In the genomic region with DNA sequence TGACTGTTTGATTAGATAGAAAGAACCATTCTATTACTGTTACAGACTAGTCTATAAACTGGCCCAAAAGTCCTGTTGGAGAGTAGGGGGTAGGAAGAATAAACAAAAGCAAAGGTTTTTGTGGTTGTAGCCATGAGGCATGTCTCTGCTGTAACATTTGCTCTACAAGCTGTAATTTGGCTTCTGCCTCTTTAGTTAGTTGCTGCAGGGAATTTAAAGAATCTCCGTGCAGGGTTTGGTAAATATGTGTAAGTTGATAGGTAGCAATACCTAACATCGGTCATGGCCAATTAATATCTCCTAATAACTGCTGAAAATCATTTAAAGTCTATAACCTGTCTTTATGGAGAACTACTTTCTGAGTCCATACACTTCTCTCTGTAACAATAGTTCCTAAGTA, we compare ENCODE assay signal across 17 cellular contexts. TPM values are rescaled to one million over a fixed set of nuclear protein-coding genes. Genes with fewer than 3 reads are reported as not detected.
DNase-seq lines count a peak whose midpoint lies in the region; ATAC-seq and TF ChIP-seq lines count a peak whose summit lies in the region.
"Had no signal": no experiment of that assay in that cellular context is flagged by ENCODE, and none has a peak within 500 bp of the region (broad histone marks: within the 10 kb centered on the region; RNA-seq: fewer than 3 reads in every experiment).

No MANE protein-coding gene starts in this region.

- H3K36me3 ChIP-seq in A673 (ENCODE audit: insufficient read depth, low read length, poor library complexity, severe bottlenecking) = no peaks in the 10 kb centered on the region
- H3K36me3 ChIP-seq in GM23248 (ENCODE audit: low read depth) = no peaks in the 10 kb centered on the region
- H3K36me3 ChIP-seq: Peyer's patch had no signal

- no peaks in the 10 kb centered on the region for H4K20me1 ChIP-seq in GM23248 (ENCODE audit: insufficient read depth)

- H3K4me1 Mint-ChIP-seq in natural killer cell = peaks cover 15 to 18% of the 10 kb centered on the region in 2 donors

- POLR2A ChIA-PET in A673 (lab: Charles Lee; ENCODE audit: low non-redundant PET) = no interaction called here
- POLR2A ChIA-PET in GM10248 (lab: Yijun Ruan, JAX) = no interaction called here

- H3K4me1 ChIP-seq in A673 (ENCODE audit: insufficient read depth, low read length, poor library complexity, severe bottlenecking) (peaks cover 27% of the 10 kb centered on the region), GM23248 (ENCODE audit: insufficient read depth) (peaks cover 34% of the 10 kb centered on the region)
- H3K4me1 ChIP-seq: Peyer's patch had no signal

- H3K4me3 ChIP-seq in A673 (ENCODE audit: low read depth, low read length, poor library complexity, severe bottlenecking) = no peak overlapping the region
- H3K4me3 ChIP-seq in GM23248 = no peak overlapping the region
- H3K4me3 ChIP-seq: Peyer's patch had no signal

- H3K27ac Mint-ChIP-seq in natural killer cell = peak overlapping the region; percentile 64 to 76
- H3K27ac Mint-ChIP-seq: CD4-positive, alpha-beta T cell had no signal

- H3K9me3 ChIP-seq in A673 (ENCODE audit: low read depth, low read length, poor library complexity, severe bottlenecking) (no peaks in the 10 kb centered on the region), GM23248 (ENCODE audit: low read depth) (no peaks in the 10 kb centered on the region)
- H3K9me3 ChIP-seq: Peyer's patch had no signal

- no TSS peak for BruUV-seq in A673 (replicated peaks; lab: Mats Ljungman, UMichigan)

- H3F3A ChIP-seq in GM23248 (ENCODE audit: insufficient read depth) = peaks cover 5% of the 10 kb centered on the region; the same call in 1 of the 2 replicates

- H3K36me3 Mint-ChIP-seq in natural killer cell = no peaks in the 10 kb centered on the region

- in situ Hi-C loops in GM23248 (cut with MboI) = no loop called here

- H3K9me3 Mint-ChIP-seq in natural killer cell = peaks cover 2% of the 10 kb centered on the region in 2 donors
- H3K9me3 Mint-ChIP-seq: CD4-positive, alpha-beta T cell had no signal

- H3K4me3 Mint-ChIP-seq in natural killer cell = no peak overlapping the region
- H3K4me3 Mint-ChIP-seq: CD4-positive, alpha-beta T cell had no signal

- no peaks in the 10 kb centered on the region for H3K9me2 ChIP-seq in GM23248 (ENCODE audit: insufficient read depth)

- TF ChIP-seq CTCF in A673 (conservative IDR thresholded peaks at IDR 0.05; ENCODE audit: low read depth, low read length) (no peak), VCaP (conservative IDR thresholded peaks at IDR 0.05) (no peak), natural killer cell (IDR thresholded peaks at IDR 0.05) (no peak), GM10248 (IDR thresholded peaks at IDR 0.05; ENCODE audit: control extremely low read depth, extremely low read depth, low read depth, missing control alignments) (no peak), omental fat pad (IDR thresholded peaks at IDR 0.05) (no peak)

- H3K27ac ChIP-seq in A673 (ENCODE audit: low read depth, low read length, poor library complexity, severe bottlenecking) (peak overlapping the region; percentile 7), GM23248 (no peak overlapping the region), VCaP (peak overlapping the region; percentile 72)
- H3K27ac ChIP-seq: Peyer's patch had no signal

- peak overlapping the region; percentile 58 for H2AFZ ChIP-seq in GM23248

- 73 to 84% methylated on average over 2 of the region's 2 CpGs for WGBS in GM23248 (ENCODE audit: low coverage in 1 of 2, low lambda C conversion rate in 2 of 2, missing lambda C conversion rate in 2 of 2), 2 experiments

- peak overlapping the region; percentile 6 for H3K4me2 ChIP-seq in GM23248 (ENCODE audit: unreplicated experiment)

- CTCF ChIA-PET in A673 (lab: Charles Lee) (interaction anchor here (1.0 to 1.8 kb wide), 7 partner anchors 9 to 335 kb away, joined by 3 to 15 read pairs (median 4); no protein-coding TSS in a partner anchor), GM10248 (lab: Yijun Ruan, JAX) (no interaction called here)

- H3K79me2 ChIP-seq in GM23248 (ENCODE audit: insufficient read depth) = no peaks in the 10 kb centered on the region

- no peaks in the 10 kb centered on the region for H3K27me3 ChIP-seq in A673 (replicated peaks; ENCODE audit: insufficient read depth, low read depth, low read length, poor library complexity)
- no peaks in the 10 kb centered on the region for H3K27me3 ChIP-seq in GM23248 (replicated peaks; ENCODE audit: insufficient read depth)
- H3K27me3 ChIP-seq: Peyer's patch had no signal

- no peak overlapping the region for H3K9ac ChIP-seq in GM23248

- DNase-seq in A673 (ENCODE audit: low spot score) (no peak), GM23248 (no peak), natural killer cell (no peak), GM10248 (ENCODE audit: extremely low spot score) (no peak), omental fat pad (ENCODE audit: low spot score) (no peak)
- DNase-seq in stimulated activated CD4-positive, alpha-beta T cell treated with anti-CD3 and anti-CD28 coated beads, Interleukin-12 subunit alpha, Interleukin-12 subunit beta, amount 100 ng/mL, for 4 hours = no peak
- DNase-seq: CD4-positive, alpha-beta T cell; DMS79; NCI-H1092 treated with DMSO at 0.1 percent for 48 hours; NCI-H1694; NCI-H510A treated with DMSO at 0.1 percent for 48 hours; Peyer's patch; SHP77 had no signal

- intact Hi-C loops in A673 (cut with micrococcal nuclease; ENCODE audit: unreplicated experiment) = loop anchor here (5.0 to 10.0 kb wide), 3 partner anchors 146 to 333 kb away; partner anchors contain the start of gene CEACAM18
- intact Hi-C loops in natural killer cell (cut with micrococcal nuclease) = no loop called here

- H3K27me3 Mint-ChIP-seq in natural killer cell (ENCODE audit: low read depth in 2 of 2) = no peaks in the 10 kb centered on the region
- H3K27me3 Mint-ChIP-seq: CD4-positive, alpha-beta T cell had no signal

- no peak for ATAC-seq in natural killer cell
- ATAC-seq in omental fat pad (ENCODE audit: low FRiP score) = no peak
- ATAC-seq: HCT116 had no signal

RNA-seq across cellular contexts. Expression of gene FPR3, which starts 13.0 kb away (rescaled TPM):
- total RNA-seq in A673 (2021) (not detected in 2 replicates), natural killer cell (under 1 TPM in 1 of 3 donors, not detected in 2; 0.28 TPM), omental fat pad (10 to 100 TPM; 10.2 to 50.0 (median 23.9) TPM)
- total RNA-seq in GM23248 (2014; rRNA removed; shearing (Covaris generic)) = not detected in 2 replicates
- not detected in 2 replicates for polyA plus RNA-seq in GM23248 (2016; fragmentation: Nextera tagmentation; extraction: Ambion mirVana)
- total RNA-seq: CD4-positive, alpha-beta T cell; G401; HT1080 had no signal

RNA-seq across cellular contexts. Expression of gene FPR2, which starts 46.9 kb away (rescaled TPM):
- total RNA-seq in A673 (2021) (not detected in 2 replicates), natural killer cell (1 to 10 TPM in 1 of 3 donors, under 1 TPM in 2; 0.28 to 2.1 (median 0.59) TPM), omental fat pad (10 to 100 TPM in 1 of 4 donors, 1 to 10 TPM in 3; 3.1 to 16.2 (median 7.5) TPM)
- not detected in 2 replicates for total RNA-seq in GM23248 (2014; rRNA removed; shearing (Covaris generic))
- polyA plus RNA-seq in GM23248 (2016; fragmentation: Nextera tagmentation; extraction: Ambion mirVana) = not detected in 2 replicates
- total RNA-seq: CD4-positive, alpha-beta T cell; G401 had no signal

RNA-seq across cellular contexts. Expression of gene FPR1, which starts 56.2 kb away (rescaled TPM):
- total RNA-seq in A673 (2021) = not detected in 2 replicates
- total RNA-seq in GM23248 (2014; rRNA removed; shearing (Covaris generic)) = 0.13 TPM in 1 of 2 replicates, not detected in the other
- polyA plus RNA-seq in GM23248 (2016; fragmentation: Nextera tagmentation; extraction: Ambion mirVana) = not detected in 2 replicates
- total RNA-seq in natural killer cell = 10 to 100 TPM in 1 of 3 donors, 1 to 10 TPM in 2; 3.4 to 20.2 (median 6.4) TPM
- 10 to 100 TPM; 15.0 to 77.5 (median 56.5) TPM for total RNA-seq in omental fat pad
- total RNA-seq: G401 had no signal

Comparison
In these comparisons a context has a peak if more than half of its experiments do, and no peak if none do; other contexts are left out.
1. RNA of gene FPR3, which starts 13.0 kb away (total RNA-seq): 10.2 to 50.0 TPM in omental fat pad; not detected in A673, not detected in GM23248 and 0.28 TPM in natural killer cell; every median in the first group is over 4 times any median in the second.